In genomic region chr4:1608821-1609500, GRCh38 we compare ENCODE assay signal across 21 cellular contexts.
A peak's percentile ranks its signal among the peaks of the same experiment; 100 is the strongest.
DNase-seq lines count a peak whose midpoint lies in the region; ATAC-seq and TF ChIP-seq lines count a peak whose summit lies in the region.
"Had no signal": no experiment of that assay in that cellular context is flagged by ENCODE, and none has a peak within 500 bp of the region (broad histone marks: within the 10 kb centered on the region; RNA-seq: fewer than 3 reads in every experiment).

No MANE protein-coding gene starts in this region.

- no peaks in the 10 kb centered on the region for H3K4me1 ChIP-seq in BE2C
- peaks cover 0 to 9% of the 10 kb centered on the region in 2 donors for H3K4me1 ChIP-seq in neuronal stem cell (ENCODE audit: control insufficient read depth in 2 of 2, insufficient read depth in 1 of 2, low read depth in 1 of 2, low read length in 2 of 2)
- H3K4me1 ChIP-seq in esophagus squamous epithelium: peaks cover 0 to 11% (median 0%) of the 10 kb centered on the region in 3 donors
- no peaks in the 10 kb centered on the region for H3K4me1 ChIP-seq in gastroesophageal sphincter
- H3K4me1 ChIP-seq: Peyer's patch had no signal

- no peak overlapping the region for H4K91ac ChIP-seq in neuronal stem cell (ENCODE audit: low read depth, low read length, poor library complexity)

- H3K9ac ChIP-seq in neuronal stem cell (ENCODE audit: low read depth, low read length, poor library complexity): no peak overlapping the region

- peaks cover 16% of the 10 kb centered on the region for H3K27me3 ChIP-seq in BE2C
- peaks cover 0 to 35% (median 3%) of the 10 kb centered on the region in 3 experiments for H3K27me3 ChIP-seq in neuronal stem cell (ENCODE audit: control insufficient read depth in 3 of 3, insufficient read depth in 3 of 3, low read depth in 1 of 3, low read length in 3 of 3)
- peaks cover 0 to 31% (median 3%) of the 10 kb centered on the region in 4 donors for H3K27me3 ChIP-seq in esophagus squamous epithelium
- H3K27me3 ChIP-seq in gastroesophageal sphincter: peaks cover 61% of the 10 kb centered on the region
- H3K27me3 ChIP-seq: Peyer's patch had no signal

- H2BK5ac ChIP-seq in neuronal stem cell (ENCODE audit: low read length): no peak overlapping the region

- H3K4me3 ChIP-seq in BE2C (ENCODE audit: low read depth, low read length) (no peak overlapping the region), neuronal stem cell (ENCODE audit: low read length in 2 of 2) (no peak overlapping the region), esophagus squamous epithelium (no peak overlapping the region), gastroesophageal sphincter (no peak overlapping the region)
- H3K4me3 ChIP-seq: coronary artery, esophagus muscularis mucosa, Peyer's patch, suprapubic skin had no signal

- H3K9me3 ChIP-seq in BE2C: no peaks in the 10 kb centered on the region
- H3K9me3 ChIP-seq in neuronal stem cell (replicated peaks in 1 of 2; ENCODE audit: control insufficient read depth in 2 of 2, insufficient read depth in 1 of 2, low read depth in 1 of 2, low read length in 2 of 2): peaks cover 0 to 8% of the 10 kb centered on the region in 2 donors
- no peaks in the 10 kb centered on the region for H3K9me3 ChIP-seq in esophagus squamous epithelium
- no peaks in the 10 kb centered on the region for H3K9me3 ChIP-seq in gastroesophageal sphincter
- H3K9me3 ChIP-seq: esophagus muscularis mucosa, neutrophil, Peyer's patch, suprapubic skin had no signal

- no peak overlapping the region for H2BK15ac ChIP-seq in neuronal stem cell (ENCODE audit: low read length)

- TF ChIP-seq EP300 in gastroesophageal sphincter (IDR thresholded peaks at IDR 0.05): no peak

- in situ Hi-C loops in G401 (cut with HindIII; ENCODE audit: low sequenced_read_pairs): no loop called here

- no CpG with 5 or more reads among the region's 17 CpGs for WGBS in neuronal stem cell (ENCODE audit: extremely low coverage in 2 of 2, insufficient read length in 2 of 2, insufficient replicate concordance in 1 of 2), 2 donors
- WGBS in esophagus squamous epithelium, 2 donors: 66 to 67% methylated on average over 6 to 9 of the region's 17 CpGs
- WGBS in gastroesophageal sphincter (ENCODE audit: low coverage in 1 of 2), 2 donors: 67 to 83% methylated on average over 1 to 5 of the region's 17 CpGs

- H3K79me1 ChIP-seq in neuronal stem cell (ENCODE audit: low read depth, low read length): peaks cover 6% of the 10 kb centered on the region

- no peak overlapping the region for H3K4ac ChIP-seq in neuronal stem cell (ENCODE audit: low read length)

- H2AK5ac ChIP-seq in neuronal stem cell (ENCODE audit: low read depth, low read length): peak overlapping the region; percentile 5

- TF ChIP-seq POLR2A in esophagus squamous epithelium (IDR thresholded peaks at IDR 0.05): no peak
- TF ChIP-seq POLR2A in gastroesophageal sphincter (IDR thresholded peaks at IDR 0.05): no peak

- H3K36me3 ChIP-seq in BE2C (no peaks in the 10 kb centered on the region), neuronal stem cell (replicated peaks in 1 of 2; ENCODE audit: control insufficient read depth in 2 of 2, insufficient read depth in 2 of 2, low read length in 2 of 2) (no peaks in the 10 kb centered on the region), esophagus squamous epithelium (no peaks in the 10 kb centered on the region), gastroesophageal sphincter (no peaks in the 10 kb centered on the region)
- H3K36me3 ChIP-seq: esophagus muscularis mucosa, neutrophil, Peyer's patch, suprapubic skin had no signal

- H4K8ac ChIP-seq in neuronal stem cell (ENCODE audit: low read depth, low read length): no peak overlapping the region

- peaks cover 2% of the 10 kb centered on the region for H3K27me3 Mint-ChIP-seq in chondrocyte (ENCODE audit: low read depth)
- H3K27me3 Mint-ChIP-seq: activated CD4-positive, alpha-beta T cell treated with anti-CD3 and anti-CD28 coated beads for 36 hours had no signal

- no peak overlapping the region for H2BK120ac ChIP-seq in neuronal stem cell (ENCODE audit: low read depth, low read length)

- TF ChIP-seq CTCF in BE2C (IDR thresholded peaks at IDR 0.05; ENCODE audit: low read depth, low read length) (no peak), chondrocyte (IDR thresholded peaks at IDR 0.05) (no peak), esophagus squamous epithelium (IDR thresholded peaks at IDR 0.05) (no peak), gastroesophageal sphincter (IDR thresholded peaks at IDR 0.05) (no peak)

- no peak overlapping the region for H3K4me3 Mint-ChIP-seq in chondrocyte (ENCODE audit: unreplicated experiment)
- H3K4me3 Mint-ChIP-seq: activated CD4-positive, alpha-beta T cell treated with anti-CD3 and anti-CD28 coated beads for 36 hours; stimulated activated memory B cell treated with anti-CD40 and anti-IgM and Interleukin-4, amounts not matched to agents 10 μg/mL and 1 μg/mL and 100 μg/mL, for 72 hours had no signal

- H3K23ac ChIP-seq in neuronal stem cell (ENCODE audit: low read depth, low read length, poor library complexity): no peak overlapping the region

- no peak overlapping the region for H3K18ac ChIP-seq in neuronal stem cell (ENCODE audit: low read length)

- no peak overlapping the region for H2BK12ac ChIP-seq in neuronal stem cell (ENCODE audit: low read length)

- H3K27ac ChIP-seq in neuronal stem cell (replicated peaks; ENCODE audit: low read length): no peak overlapping the region
- H3K27ac ChIP-seq in esophagus squamous epithelium: no peak overlapping the region
- no peak overlapping the region for H3K27ac ChIP-seq in gastroesophageal sphincter
- H3K27ac ChIP-seq: coronary artery, esophagus muscularis mucosa, neutrophil, Peyer's patch, suprapubic skin had no signal

- ATAC-seq in gastroesophageal sphincter (no peak), GM19328 (IDR thresholded peaks at IDR 0.05; ENCODE audit: unreplicated experiment) (no peak)
- ATAC-seq: activated CD4-positive, alpha-beta T cell treated with anti-CD3 and anti-CD28 coated beads for 36 hours; stimulated activated memory B cell treated with anti-CD40 and anti-IgM and Interleukin-4, amounts not matched to agents 10 μg/mL and 1 μg/mL and 100 μg/mL, for 72 hours had no signal

- no peak overlapping the region for H2AFZ ChIP-seq in neuronal stem cell (ENCODE audit: low read length)

- no peak overlapping the region for H3K27ac Mint-ChIP-seq in chondrocyte (ENCODE audit: unreplicated experiment)
- H3K27ac Mint-ChIP-seq: activated CD4-positive, alpha-beta T cell treated with anti-CD3 and anti-CD28 coated beads for 36 hours; stimulated activated memory B cell treated with anti-CD40 and anti-IgM and Interleukin-4, amounts not matched to agents 10 μg/mL and 1 μg/mL and 100 μg/mL, for 72 hours had no signal

- H3K36me3 Mint-ChIP-seq in chondrocyte (ENCODE audit: low read depth): no peaks in the 10 kb centered on the region
- H3K36me3 Mint-ChIP-seq: stimulated activated memory B cell treated with anti-CD40 and anti-IgM and Interleukin-4, amounts not matched to agents 10 μg/mL and 1 μg/mL and 100 μg/mL, for 72 hours had no signal

- peaks cover 2% of the 10 kb centered on the region for H3K4me1 Mint-ChIP-seq in chondrocyte (ENCODE audit: low read depth)

- H3K4me2 ChIP-seq in neuronal stem cell (ENCODE audit: insufficient read depth, low read length, poor library complexity, severe bottlenecking): no peak overlapping the region

- peak; percentile 15 for DNase-seq in BE2C
- peak; percentile 75 for DNase-seq in G401 (ENCODE audit: low spot score)
- DNase-seq in chondrocyte (ENCODE audit: low spot score): peak; percentile 74
- DNase-seq in neuronal stem cell (ENCODE audit: low spot score): no peak
- no peak for DNase-seq in esophagus squamous epithelium (lab: John Stamatoyannopoulos, UW)
- DNase-seq: activated CD4-positive, alpha-beta T cell treated with anti-CD3 and anti-CD28 coated beads for 36 hours; activated naive CD4-positive, alpha-beta T cell; activated T-cell treated with anti-CD3 and anti-CD28 coated beads, Interleukin-2, amount 50 U/mL, for 48 hours; KG1; MM.1S; NCI-H1436; NCI-H510A treated with DMSO at 0.1 percent for 48 hours; Peyer's patch; stimulated activated CD4-positive, alpha-beta T cell treated with anti-CD3 and anti-CD28 coated beads, Interleukin-2, amount 100 ng/mL, for 48 hours had no signal

- no peaks in the 10 kb centered on the region for H3K9me3 Mint-ChIP-seq in chondrocyte (ENCODE audit: low read depth)
- H3K9me3 Mint-ChIP-seq: stimulated activated memory B cell treated with anti-CD40 and anti-IgM and Interleukin-4, amounts not matched to agents 10 μg/mL and 1 μg/mL and 100 μg/mL, for 72 hours had no signal

- intact Hi-C loops in esophagus squamous epithelium (cut with DNase I): no loop called here

- no peak overlapping the region for H3K14ac ChIP-seq in neuronal stem cell (ENCODE audit: low read length)

Comparison
In these comparisons a context has a peak if more than half of its experiments do, and no peak if none do; other contexts are left out.
1. DNase-seq: peak in BE2C (single experiment), G401 (single experiment) and chondrocyte (single experiment); none in neuronal stem cell (single experiment) and esophagus squamous epithelium (single experiment).